In the genomic region with DNA sequence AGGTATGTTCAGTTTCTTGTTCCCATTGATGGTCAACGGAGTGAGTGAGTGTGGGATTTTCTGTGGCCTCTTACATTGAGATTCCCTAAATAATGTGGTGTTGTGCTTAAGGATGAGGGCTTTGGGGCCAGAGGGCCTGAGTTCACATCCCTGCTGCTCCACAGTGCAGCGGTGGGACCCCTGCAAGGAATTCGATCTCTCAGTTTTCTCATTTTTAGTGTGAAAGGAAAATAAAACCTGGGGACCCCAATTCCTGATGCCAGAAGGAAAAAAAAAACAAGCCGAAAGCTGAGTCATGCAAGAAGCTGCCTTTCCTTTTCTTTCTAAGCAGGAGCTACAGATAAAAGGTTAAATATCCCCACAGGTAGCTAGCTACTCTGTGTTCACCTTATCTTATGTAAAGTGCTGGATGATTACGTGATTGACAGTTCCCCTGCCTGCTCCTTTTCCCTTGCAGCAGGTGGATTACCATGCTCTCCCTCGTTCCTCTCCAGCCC, we compare ENCODE assay signal across 10 cellular contexts.
A peak's percentile ranks its signal among the peaks of the same experiment; 100 is the strongest.
DNase-seq lines count a peak whose midpoint lies in the region; ATAC-seq and TF ChIP-seq lines count a peak whose summit lies in the region.
"Had no signal": no experiment of that assay in that cellular context is flagged by ENCODE, and none has a peak within 500 bp of the region (broad histone marks: within the 10 kb centered on the region; RNA-seq: fewer than 3 reads in every experiment).

No MANE protein-coding gene starts in this region.

- H3K4me3 ChIP-seq in tibial nerve, result peak overlapping the region in 3 of 4 donors; percentile 4 to 29 (median 21)

- no peaks in the 10 kb centered on the region for H3K9me3 Mint-ChIP-seq in activated T-cell treated with anti-CD3 and anti-CD28 coated beads, Interleukin-2, amount 50 U/mL, for 4 hours
- no peaks in the 10 kb centered on the region for H3K9me3 Mint-ChIP-seq in activated T-helper 17 cell treated with anti-CD3 and anti-CD28 coated beads, Interleukin-2, amount 50 U/mL, for 72 hours
- H3K9me3 Mint-ChIP-seq in immature natural killer cell, result no peaks in the 10 kb centered on the region

- DNase-seq in activated T-cell treated with anti-CD3 and anti-CD28 coated beads, Interleukin-2, amount 50 U/mL, for 4 hours, result no peak
- DNase-seq in activated T-cell treated with anti-CD3 and anti-CD28 coated beads, Interleukin-2, amount 50 U/mL, for 48 hours, result no peak
- DNase-seq in immature natural killer cell (no peak), tibial nerve (ENCODE audit: low spot score in 2 of 2) (no peak), posterior cingulate gyrus (no peak)
- no peak for DNase-seq in stimulated activated CD4-positive, alpha-beta T cell treated with anti-CD3 and anti-CD28 coated beads, Interleukin-1b, Interleukin-23, amount 100 ng/mL, for 48 hours
- DNase-seq in activated CD4-positive, CD25-positive, alpha-beta regulatory T cell treated with anti-CD3 and anti-CD28 coated beads, Interleukin-2, amount 50 U/mL, for 72 hours, result no peak
- DNase-seq: NCI-H187 had no signal

- no peaks in the 10 kb centered on the region for H3K27me3 Mint-ChIP-seq in activated T-cell treated with anti-CD3 and anti-CD28 coated beads, Interleukin-2, amount 50 U/mL, for 4 hours (ENCODE audit: low read depth)
- no peaks in the 10 kb centered on the region for H3K27me3 Mint-ChIP-seq in activated T-helper 17 cell treated with anti-CD3 and anti-CD28 coated beads, Interleukin-2, amount 50 U/mL, for 72 hours
- peaks cover 0 to 4% (median 1%) of the 10 kb centered on the region in 3 donors for H3K27me3 Mint-ChIP-seq in immature natural killer cell (ENCODE audit: low read depth in 3 of 3)

- peak overlapping the region in 3 of 4 donors; percentile 28 to 63 (median 42) for H3K27ac ChIP-seq in tibial nerve
- H3K27ac ChIP-seq: C4-2B had no signal

- peak overlapping the region; percentile 67 for H3K4me3 Mint-ChIP-seq in activated T-cell treated with anti-CD3 and anti-CD28 coated beads, Interleukin-2, amount 50 U/mL, for 4 hours
- H3K4me3 Mint-ChIP-seq in activated T-helper 17 cell treated with anti-CD3 and anti-CD28 coated beads, Interleukin-2, amount 50 U/mL, for 72 hours, result peak overlapping the region; percentile 55
- H3K4me3 Mint-ChIP-seq in immature natural killer cell, result peak overlapping the region; percentile 70 to 94 (median 82)

- H3K4me1 Mint-ChIP-seq in activated T-cell treated with anti-CD3 and anti-CD28 coated beads, Interleukin-2, amount 50 U/mL, for 4 hours (ENCODE audit: low read depth), result peaks cover 33% of the 10 kb centered on the region
- H3K4me1 Mint-ChIP-seq in activated T-helper 17 cell treated with anti-CD3 and anti-CD28 coated beads, Interleukin-2, amount 50 U/mL, for 72 hours, result peaks cover 5% of the 10 kb centered on the region
- peaks cover 21 to 22% of the 10 kb centered on the region in 2 donors for H3K4me1 Mint-ChIP-seq in immature natural killer cell

- WGBS in tibial nerve, 2 donors, result 51 to 55% methylated on average over 6 of the region's 6 CpGs

- no peaks in the 10 kb centered on the region for H3K27me3 ChIP-seq in tibial nerve

- TF ChIP-seq CTCF in tibial nerve (IDR thresholded peaks at IDR 0.05), result no peak

- no peak for TF ChIP-seq EP300 in tibial nerve (IDR thresholded peaks at IDR 0.05)

- H3K27ac Mint-ChIP-seq in activated T-helper 17 cell treated with anti-CD3 and anti-CD28 coated beads, Interleukin-2, amount 50 U/mL, for 72 hours, result peak overlapping the region; percentile 20
- H3K27ac Mint-ChIP-seq in immature natural killer cell, result peak overlapping the region; percentile 88 to 99 (median 98)

- TF ChIP-seq POLR2A in tibial nerve (IDR thresholded peaks at IDR 0.05), result no peak

- H3K36me3 Mint-ChIP-seq in activated T-cell treated with anti-CD3 and anti-CD28 coated beads, Interleukin-2, amount 50 U/mL, for 4 hours (ENCODE audit: insufficient read depth), result peaks cover 7% of the 10 kb centered on the region
- H3K36me3 Mint-ChIP-seq in activated T-helper 17 cell treated with anti-CD3 and anti-CD28 coated beads, Interleukin-2, amount 50 U/mL, for 72 hours (ENCODE audit: low read depth), result no peaks in the 10 kb centered on the region
- H3K36me3 Mint-ChIP-seq in immature natural killer cell, result peaks cover 0 to 3% (median 0%) of the 10 kb centered on the region in 3 donors

- no peaks in the 10 kb centered on the region for H3K36me3 ChIP-seq in tibial nerve

- ATAC-seq in activated T-cell treated with anti-CD3 and anti-CD28 coated beads, Interleukin-2, amount 50 U/mL, for 4 hours, result no peak
- ATAC-seq in activated T-helper 17 cell treated with anti-CD3 and anti-CD28 coated beads, Interleukin-2, amount 50 U/mL, for 72 hours (replicated peaks), result no peak

- intact Hi-C loops in posterior cingulate gyrus (cut with DNase I), result no loop called here

- no peaks in the 10 kb centered on the region for H3K9me3 ChIP-seq in tibial nerve

- H3K4me1 ChIP-seq in tibial nerve, result peaks cover 0 to 26% (median 8%) of the 10 kb centered on the region in 4 donors
